8 cellular contexts compared by ENCODE assay signal in genomic region chr1:205122489-205122882, GRCh38. TPM values are rescaled to one million over a fixed set of nuclear protein-coding genes. Genes with fewer than 3 reads are reported as not detected.
DNase-seq lines count a peak whose midpoint lies in the region; ATAC-seq, FAIRE-seq and TF ChIP-seq lines count a peak whose summit lies in the region.

No MANE protein-coding gene starts in this region.

- no peak for TF ChIP-seq EP300 in esophagus muscularis mucosa (IDR thresholded peaks at IDR 0.05)

- no peaks in the 10 kb centered on the region for H3F3A ChIP-seq in PC-9 (ENCODE audit: insufficient read depth, low read depth)

- TF ChIP-seq CTCF in PC-9 (conservative IDR thresholded peaks at IDR 0.05) (0 out of 2 replicates have a peak, but pooled peaks have one; percentile 49), esophagus muscularis mucosa (IDR thresholded peaks at IDR 0.05) (no peak), pancreas (IDR thresholded peaks at IDR 0.05) (no peak)

- H3K9me3 ChIP-seq in PC-9 (ENCODE audit: insufficient read depth, low read depth) = no peaks in the 10 kb centered on the region
- H3K9me3 ChIP-seq in esophagus muscularis mucosa = no peaks in the 10 kb centered on the region
- no peaks in the 10 kb centered on the region for H3K9me3 ChIP-seq in pancreas

- H4K20me1 ChIP-seq in PC-9 (ENCODE audit: insufficient read depth) = peaks cover 3% of the 10 kb centered on the region; the same call in 1 of the 2 replicates

- DNase-seq in SIG-M5 treated with dmso at 0.1 percent for 504 hours (lab: John Stamatoyannopoulos, UW; ENCODE audit: unreplicated experiment) (peak; percentile 55), SIG-M5 (lab: John Stamatoyannopoulos, UW) (no peak), PC-9 (no peak), esophagus muscularis mucosa (ENCODE audit: extremely low spot score) (no peak), pancreas (no peak), posterior cingulate gyrus (no peak), iPS-NIHi11 (ENCODE audit: low spot score) (no peak)

- H3K4me1 ChIP-seq in PC-9 (replicated peaks; ENCODE audit: insufficient read depth) (peaks cover 13% of the 10 kb centered on the region), esophagus muscularis mucosa (peaks cover 23 to 43% (median 33%) of the 10 kb centered on the region in 4 donors), pancreas (peaks cover 0 to 18% (median 10%) of the 10 kb centered on the region in 3 donors)

- POLR2A ChIA-PET in PC-9 (lab: Charles Lee; ENCODE audit: unreplicated experiment) = interaction anchor here (0.6 to 0.7 kb wide), 2 partner anchors 44 to 197 kb away, joined by 3 to 4 read pairs; no protein-coding TSS in a partner anchor

- H3K4me3 ChIP-seq in PC-9 (peak overlapping the region; percentile 84), esophagus muscularis mucosa (peak overlapping the region; percentile 74 to 96 (median 76)), pancreas (peak overlapping the region; percentile 13 to 88 (median 76))

- no peak for TF ChIP-seq POLR2A in esophagus muscularis mucosa (IDR thresholded peaks at IDR 0.05; ENCODE audit: low read depth)

- intact Hi-C loops in PC-9 (cut with micrococcal nuclease; ENCODE audit: unreplicated experiment) = loop anchor here (1.0 to 2.0 kb wide), 5 partner anchors 18 to 606 kb away; partner anchors contain the start of genes DSTYK, MDM4 and TMCC2
- intact Hi-C loops in esophagus muscularis mucosa (cut with DNase I) = no loop called here
- intact Hi-C loops in pancreas (cut with DNase I) = loop anchor here in 1 of 3 donors (10.0 kb wide), 1 partner anchor 92 kb away; the partner anchor contains the start of gene DSTYK
- intact Hi-C loops in posterior cingulate gyrus (cut with DNase I) = loop anchor here (1.0 to 10.0 kb wide), 3 partner anchors 89 to 133 kb away; partner anchors contain the start of gene DSTYK

- peak overlapping the region; percentile 90 for H2AFZ ChIP-seq in PC-9

- TSS peak; percentile 65 for BruUV-seq in PC-9 (replicated peaks; lab: Mats Ljungman, UMichigan)

- peaks cover 35% of the 10 kb centered on the region for H3K79me2 ChIP-seq in PC-9 (ENCODE audit: low read depth)

- 32% methylated on average over 9 of the region's 9 CpGs for WGBS in esophagus muscularis mucosa
- WGBS in pancreas, 2 donors = 12 to 17% methylated on average over 9 of the region's 9 CpGs

- no peaks in the 10 kb centered on the region for H3K9me2 ChIP-seq in PC-9 (ENCODE audit: insufficient read depth)

- H3K36me3 ChIP-seq in PC-9 (ENCODE audit: low read depth) (0 out of 2 replicates have a peak, but pooled peaks cover 4% of the 10 kb centered on the region), esophagus muscularis mucosa (peaks cover 0 to 16% (median 9%) of the 10 kb centered on the region in 4 donors), pancreas (no peaks in the 10 kb centered on the region)

- FAIRE-seq in pancreas (lab: Jason Lieb, UNC) = no peak

- CTCF ChIA-PET in PC-9 (lab: Charles Lee) = no interaction called here

- ATAC-seq in pancreas = peak; percentile 8 to 20 (median 16)
- no peak for ATAC-seq in GM19467 (IDR thresholded peaks at IDR 0.05; ENCODE audit: unreplicated experiment)

- peak overlapping the region; percentile 99 for H3K4me2 ChIP-seq in PC-9

- no peaks in the 10 kb centered on the region for H3K27me3 ChIP-seq in PC-9 (ENCODE audit: insufficient read depth, low read depth)
- no peaks in the 10 kb centered on the region for H3K27me3 ChIP-seq in esophagus muscularis mucosa
- H3K27me3 ChIP-seq in pancreas = no peaks in the 10 kb centered on the region

- H3K27ac ChIP-seq in PC-9 (peak overlapping the region; percentile 79), esophagus muscularis mucosa (replicated peaks in 1 of 4) (peak overlapping the region; percentile 84 to 94 (median 90)), pancreas (peak overlapping the region; percentile 93 to 97 (median 94))

RNA-seq across cellular contexts. Expression of gene RBBP5, which starts 0.7 kb away (rescaled TPM):
- total RNA-seq in PC-9 (2021) (17.7 and 17.9 TPM in 2 replicates), esophagus muscularis mucosa (10 to 100 TPM in 3 of 4 donors, 1 to 10 TPM in 1; 8.6 to 13.3 (median 12.0) TPM), pancreas (10 to 100 TPM in 1 of 6 donors, 1 to 10 TPM in 5; 6.0 to 10.9 (median 8.2) TPM)
- 1 to 10 TPM; 3.0 to 4.6 TPM for polyA plus RNA-seq in pancreas

RNA-seq across cellular contexts. Expression of gene TMEM81, which starts 38.2 kb away (rescaled TPM):
- total RNA-seq in PC-9 (2021) = 4.7 and 5.4 TPM in 2 replicates
- total RNA-seq in esophagus muscularis mucosa = 1 to 10 TPM in 3 of 4 donors, under 1 TPM in 1; 0.99 to 2.1 (median 1.2) TPM
- 1 to 10 TPM in 4 of 6 donors, under 1 TPM in 2; 0.67 to 2.5 (median 1.2) TPM for total RNA-seq in pancreas
- 1 to 10 TPM; 2.0 to 2.4 TPM for polyA plus RNA-seq in pancreas
